1 cellular context compared by ENCODE assay signal in genomic region chr16:54007504-54007903, GRCh38.
TF ChIP-seq lines count a peak whose summit lies in the region.

No MANE protein-coding gene starts in this region.

TF ChIP-seq in HepG2, 621 proteins besides CTCF, POLR2A, EP300 and RAD21 (continued from another document):
- TF ChIP-seq DBP (CRISPR knock-in tag; IDR thresholded peaks at IDR 0.05; ENCODE audit: not compliant biosample characterization) = no peak
- no peak for TF ChIP-seq SPEN (CRISPR knock-in tag; IDR thresholded peaks at IDR 0.05; ENCODE audit: low read depth)
- TF ChIP-seq MIXL1 (CRISPR knock-in tag; IDR thresholded peaks at IDR 0.05) = no peak
- no peak for TF ChIP-seq ZNF564 (CRISPR knock-in tag; IDR thresholded peaks at IDR 0.05)
- no peak for TF ChIP-seq SCMH1 (CRISPR knock-in tag; IDR thresholded peaks at IDR 0.05; ENCODE audit: borderline replicate concordance)
